In the genomic region with DNA sequence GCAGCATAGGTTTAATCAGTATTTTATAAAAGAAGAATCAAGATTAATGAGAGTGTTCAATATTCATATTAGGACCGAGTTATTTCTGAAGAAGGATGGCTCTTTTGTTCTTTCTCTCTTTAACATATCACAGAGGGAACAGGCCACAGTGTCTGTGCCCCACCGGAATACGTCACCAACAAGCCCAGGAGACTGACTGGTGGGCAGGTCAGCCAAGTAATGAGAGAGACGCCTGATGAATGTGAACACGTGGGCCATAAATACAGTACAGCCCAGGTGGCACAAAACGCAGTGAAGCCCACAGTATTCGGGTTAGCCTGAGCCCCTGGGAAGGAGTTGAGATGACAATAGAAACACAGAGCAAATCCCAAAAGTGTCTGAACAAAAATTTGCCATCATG, we compare ENCODE assay signal across 17 cellular contexts.
DNase-seq lines count a peak whose midpoint lies in the region; ATAC-seq, FAIRE-seq and TF ChIP-seq lines count a peak whose summit lies in the region.
"Had no signal": no experiment of that assay in that cellular context is flagged by ENCODE, and none has a peak within 500 bp of the region (broad histone marks: within the 10 kb centered on the region; RNA-seq: fewer than 3 reads in every experiment).

No MANE protein-coding gene starts in this region.

- DNase-seq in activated CD8-positive, alpha-beta memory T cell treated with anti-CD3 and anti-CD28 coated beads for 24 hours = peak; percentile 35
- no peak for DNase-seq in activated CD8-positive, alpha-beta memory T cell treated with anti-CD3 and anti-CD28 coated beads, Interleukin-2, amount 50 U/mL, for 48 hours
- DNase-seq in NCI-H146 treated with DMSO at 0.1 percent for 48 hours (lab: John Stamatoyannopoulos, UW; ENCODE audit: unreplicated experiment) (peak; percentile 23), K562 (ENCODE audit: extremely low read depth in 1 of 4, low spot score in 3 of 4) (no peak), sciatic nerve (ENCODE audit: low spot score) (no peak), RKO (ENCODE audit: low spot score) (no peak), osteoblast (ENCODE audit: insufficient read length, low spot score, missing footprints) (no peak)
- DNase-seq: ACHN; activated CD4-positive, alpha-beta T cell treated with anti-CD3 and anti-CD28 coated beads, Interleukin-2, amount 10 ng/mL, durations not matched to agents 24 days and 14 days; activated CD8-positive, alpha-beta memory T cell treated with anti-CD3 and anti-CD28 coated beads, Interleukin-2, amount 10 ng/mL, durations not matched to agents 7 days and 5 days; activated naive CD4-positive, alpha-beta T cell treated with anti-CD3 and anti-CD28 coated beads, Interleukin-2, amount 50 U/mL, for 16 hours; KBM-7; NCI-H526 treated with DMSO at 0.1 percent for 48 hours had no signal

- H3K27ac ChIP-seq in K562 (ENCODE audit: extremely low read depth, low read depth, low read length) = no peak overlapping the region
- no peak overlapping the region for H3K27ac ChIP-seq in osteoblast (ENCODE audit: low read depth, low read length)

- H3K4me3 ChIP-seq in K562 (no peak overlapping the region), osteoblast (ENCODE audit: insufficient read depth, low read length) (no peak overlapping the region)
- H3K4me3 ChIP-seq: uterus had no signal

- CTCF ChIA-PET in K562 (lab: Yijun Ruan, JAX; ENCODE audit: low intra/inter-chr PET ratio) = no interaction called here

- in situ Hi-C loops in K562 (cut with MboI) = no loop called here

- no peak for TF ChIP-seq EP300 in K562 (IDR thresholded peaks at IDR 0.05; ENCODE audit: low read length)

- POLR2A ChIA-PET in K562 (lab: Yijun Ruan, JAX) = interaction anchor here (0.9 kb wide), 1 partner anchor 185 kb away, joined by 3 read pairs; no protein-coding TSS in a partner anchor

- no peaks in the 10 kb centered on the region for H3K9me1 ChIP-seq in K562 (ENCODE audit: control insufficient read depth, insufficient read depth, low read length)

- no peak for TF ChIP-seq POLR2A in K562 (conservative IDR thresholded peaks at IDR 0.05)

- H3K79me2 ChIP-seq in K562 (ENCODE audit: control insufficient read depth, insufficient read depth, low read length) = no peaks in the 10 kb centered on the region
- no peaks in the 10 kb centered on the region for H3K79me2 ChIP-seq in osteoblast (ENCODE audit: insufficient read depth, low read length)
- H3K79me2 ChIP-seq: parathyroid adenoma had no signal

- H2AFZ ChIP-seq in K562 (ENCODE audit: low read depth, low read length) (no peak overlapping the region), osteoblast (ENCODE audit: low read length) (no peak overlapping the region)

- no peak overlapping the region for H3K9ac ChIP-seq in K562 (ENCODE audit: insufficient read depth in 1 of 2, low read depth in 2 of 2, low read length in 2 of 2)
- H3K9ac ChIP-seq: parathyroid adenoma had no signal

- no TSS peak for BruUV-seq in K562 (replicated peaks; lab: Mats Ljungman, UMichigan)

- FAIRE-seq in K562 (lab: Jason Lieb, UNC) = no peak
- FAIRE-seq: D721Med had no signal

- H4K20me1 ChIP-seq in K562 (replicated peaks; ENCODE audit: control insufficient read depth, insufficient read depth, low read length) (no peaks in the 10 kb centered on the region; the same call in 1 of the 2 replicates), osteoblast (ENCODE audit: insufficient read depth, low read length) (no peaks in the 10 kb centered on the region)

- H3K27me3 ChIP-seq in K562 (ENCODE audit: control insufficient read depth in 2 of 2, insufficient read depth in 2 of 2, low read length in 2 of 2) (peaks cover 54 to 65% of the 10 kb centered on the region in 2 experiments), osteoblast (ENCODE audit: insufficient read depth, low read length) (no peaks in the 10 kb centered on the region)
- H3K27me3 ChIP-seq: uterus had no signal

- no peak for TF ChIP-seq RAD21 in K562 (CRISPR knock-in tag; conservative IDR thresholded peaks at IDR 0.05 in 1 of 2, IDR thresholded peaks at IDR 0.05 in 1 of 2)

- H3K4me2 ChIP-seq in K562 (ENCODE audit: insufficient read depth, low read length) (no peak overlapping the region), osteoblast (ENCODE audit: insufficient read depth, low read length) (no peak overlapping the region)

- TF ChIP-seq CTCF in K562 (IDR thresholded peaks at IDR 0.05 in 2 of 3, conservative IDR thresholded peaks at IDR 0.05 in 1 of 3; ENCODE audit: insufficient read depth in 2 of 3, low read depth in 1 of 3, low read length in 3 of 3) (no peak), osteoblast (IDR thresholded peaks at IDR 0.05; ENCODE audit: extremely low read depth, low read depth, low read length) (no peak)

- H3K4me1 ChIP-seq in K562 (replicated peaks in 1 of 2; ENCODE audit: control insufficient read depth in 2 of 2, insufficient read depth in 2 of 2, low read length in 2 of 2) = no peaks in the 10 kb centered on the region
- peaks cover 5% of the 10 kb centered on the region for H3K4me1 ChIP-seq in osteoblast (ENCODE audit: insufficient read depth, low read length)

- H3K36me3 ChIP-seq in K562 (ENCODE audit: control insufficient read depth, insufficient read depth, low read length) = no peaks in the 10 kb centered on the region
- H3K36me3 ChIP-seq in osteoblast (ENCODE audit: insufficient read depth, low read length) = no peaks in the 10 kb centered on the region
- H3K36me3 ChIP-seq: uterus had no signal

- intact Hi-C loops in K562 (cut with micrococcal nuclease) (loop anchor here (5.0 to 10.0 kb wide), 2 partner anchors 125 to 187 kb away; no protein-coding TSS in a partner anchor), sciatic nerve (cut with DNase I) (loop anchor here (10.0 kb wide), 1 partner anchor 95 kb away; the partner anchor contains the start of gene KIAA1549)

- ATAC-seq in K562 (no peak), sciatic nerve (peak; percentile 50), HG03108 (IDR thresholded peaks at IDR 0.05; ENCODE audit: unreplicated experiment) (no peak)
- ATAC-seq: activated CD8-positive, alpha-beta memory T cell treated with anti-CD3 and anti-CD28 coated beads, Interleukin-2, amount 10 ng/mL, durations not matched to agents 7 days and 5 days had no signal

- H3K9me3 ChIP-seq in K562 (replicated peaks; ENCODE audit: control insufficient read depth, insufficient read depth, low read depth, low read length) (no peaks in the 10 kb centered on the region), osteoblast (ENCODE audit: low read depth, low read length) (no peaks in the 10 kb centered on the region)
- H3K9me3 ChIP-seq: uterus had no signal

- WGBS in K562 (ENCODE audit: insufficient coverage, low coverage, missing lambda C conversion rate) = 0% methylated on average over 7 of the region's 7 CpGs

TF ChIP-seq in K562, 482 proteins besides CTCF, POLR2A, EP300 and RAD21:
- TF ChIP-seq ZNF444 (CRISPR knock-in tag; IDR thresholded peaks at IDR 0.05) (no peak), ZFP30 (CRISPR knock-in tag; IDR thresholded peaks at IDR 0.05; ENCODE audit: borderline replicate concordance) (no peak), ZNF354B (CRISPR knock-in tag; IDR thresholded peaks at IDR 0.05) (no peak), ZNF707 (CRISPR knock-in tag; conservative IDR thresholded peaks at IDR 0.05) (no peak), CBX8 (IDR thresholded peaks at IDR 0.05; ENCODE audit: borderline replicate concordance, extremely low read depth, low read depth, low read length, poor library complexity, severe bottlenecking) (peak; percentile 15), ZNF586 (CRISPR knock-in tag; conservative IDR thresholded peaks at IDR 0.05) (no peak)

Comparison
In these comparisons a context has a peak if more than half of its experiments do, and no peak if none do; other contexts are left out.
1. DNase-seq: peak in activated CD8-positive, alpha-beta memory T cell treated with anti-CD3 and anti-CD28 coated beads for 24 hours (single experiment) and NCI-H146 treated with DMSO at 0.1 percent for 48 hours (single experiment); none in activated CD8-positive, alpha-beta memory T cell treated with anti-CD3 and anti-CD28 coated beads, Interleukin-2, amount 50 U/mL, for 48 hours (single experiment), K562 (0 of 4), sciatic nerve (single experiment), RKO (single experiment) and osteoblast (single experiment).